Comparison of ENCODE assay signal across 8 cellular contexts in the genomic region with DNA sequence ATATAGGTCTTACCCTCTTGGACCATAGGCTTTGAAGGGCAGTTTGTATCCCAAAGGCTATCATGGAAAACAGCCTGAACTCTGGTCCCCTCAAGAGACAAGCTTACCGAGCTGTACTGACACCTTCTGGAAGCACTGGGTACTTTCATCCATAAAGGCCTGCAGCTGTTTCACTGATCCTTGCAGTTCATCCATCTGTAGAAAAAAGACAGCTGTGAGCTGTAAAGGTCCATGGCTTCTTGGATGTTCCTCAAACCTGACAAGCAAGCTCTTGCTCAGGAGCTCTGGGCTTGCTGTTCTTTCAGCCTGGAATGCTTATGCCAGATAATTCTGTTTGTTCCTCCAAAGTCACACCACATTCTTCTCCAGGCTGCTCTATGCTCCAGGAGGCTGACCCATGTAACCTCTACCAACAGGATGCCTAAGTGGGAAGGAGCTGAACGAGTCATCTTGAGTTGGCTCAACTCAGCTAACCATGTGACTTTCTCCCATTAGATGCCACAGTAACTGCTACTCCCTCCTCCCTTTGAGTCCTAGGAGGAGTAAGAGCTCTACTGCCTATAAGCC. TPM values are rescaled to one million over a fixed set of nuclear protein-coding genes. Genes with fewer than 3 reads are reported as not detected.
A peak's percentile ranks its signal among the peaks of the same experiment; 100 is the strongest.
DNase-seq lines count a peak whose midpoint lies in the region; ATAC-seq and TF ChIP-seq lines count a peak whose summit lies in the region.

No MANE protein-coding gene starts in this region.

- no peaks in the 10 kb centered on the region for H3K9me3 ChIP-seq in SJCRH30 (replicated peaks)
- H3K9me3 ChIP-seq in ascending aorta: no peaks in the 10 kb centered on the region
- H3K9me3 ChIP-seq in right cardiac atrium (ENCODE audit: control insufficient read depth, low read length): no peaks in the 10 kb centered on the region

- intact Hi-C loops in ascending aorta (cut with DNase I): loop anchor here (1.0 kb wide), 2 partner anchors 88 to 198 kb away; no protein-coding TSS in a partner anchor
- intact Hi-C loops in right cardiac atrium (cut with DNase I): loop anchor here in 1 of 4 donors (5.0 kb wide), 1 partner anchor 37 kb away; no protein-coding TSS in a partner anchor

- WGBS in right cardiac atrium: 3% methylated on average over 2 of the region's 2 CpGs

- H3K27me3 ChIP-seq in SJCRH30: no peaks in the 10 kb centered on the region
- no peaks in the 10 kb centered on the region for H3K27me3 ChIP-seq in ascending aorta
- no peaks in the 10 kb centered on the region for H3K27me3 ChIP-seq in right cardiac atrium (ENCODE audit: control insufficient read depth, insufficient read depth)

- H3K36me3 ChIP-seq in SJCRH30 (peaks cover 63% of the 10 kb centered on the region), ascending aorta (peaks cover 6 to 12% of the 10 kb centered on the region in 2 donors)

- peak; percentile 81 to 87 (median 84) for TF ChIP-seq CTCF in ascending aorta (IDR thresholded peaks at IDR 0.05)

- H3K27ac ChIP-seq in SJCRH30 (peak overlapping the region; percentile 16; the same call in 1 of the 2 replicates), ascending aorta (no peak overlapping the region), right cardiac atrium (ENCODE audit: low read length) (no peak overlapping the region)

- peak; percentile 87 for DNase-seq in ELR (ENCODE audit: low read depth)
- DNase-seq in LoVo (ENCODE audit: low spot score): peak; percentile 31
- peak; percentile 88 to 97 for DNase-seq in SJCRH30
- peak in 1 of 2 donors; percentile 67 for DNase-seq in ascending aorta (ENCODE audit: low spot score in 2 of 2)
- DNase-seq in right cardiac atrium: no peak
- peak; percentile 81 for DNase-seq in renal cortical epithelial cell (ENCODE audit: low read depth)
- DNase-seq in GM19238 (ENCODE audit: insufficient read length, low spot score): no peak

- ATAC-seq in right cardiac atrium (peak; percentile 87 to 90), GM21367 (IDR thresholded peaks at IDR 0.05; ENCODE audit: unreplicated experiment) (no peak)

- H3K4me3 ChIP-seq in SJCRH30 (no peak overlapping the region), ascending aorta (no peak overlapping the region), right cardiac atrium (ENCODE audit: low read length) (no peak overlapping the region)

- peaks cover 9% of the 10 kb centered on the region for H3K4me1 ChIP-seq in SJCRH30
- H3K4me1 ChIP-seq in ascending aorta: no peaks in the 10 kb centered on the region
- no peaks in the 10 kb centered on the region for H3K4me1 ChIP-seq in right cardiac atrium (ENCODE audit: control insufficient read depth, insufficient read depth, low read length)

RNA-seq across cellular contexts. Expression of gene NDRG3, which starts 8.8 kb away (rescaled TPM):
- total RNA-seq in SJCRH30 (2014; rRNA removed; shearing (Covaris generic)): 46.6 and 46.7 TPM in 2 replicates
- 36.9 TPM for total RNA-seq in ascending aorta
- total RNA-seq in right cardiac atrium: 10 to 100 TPM; 28.0 to 40.7 (median 34.7) TPM
- polyA plus RNA-seq in right cardiac atrium: 25.5 TPM
- total RNA-seq in renal cortical epithelial cell: 28.3 and 34.5 TPM in 2 replicates

RNA-seq across cellular contexts. Expression of gene DSN1, which starts 18.8 kb away (rescaled TPM):
- total RNA-seq in SJCRH30 (2014; rRNA removed; shearing (Covaris generic)): 66.6 and 75.3 TPM in 2 replicates
- total RNA-seq in ascending aorta (26.9 TPM), right cardiac atrium (1 to 10 TPM; 4.9 to 7.5 (median 5.7) TPM), renal cortical epithelial cell (8.1 and 19.1 TPM in 2 replicates)
- polyA plus RNA-seq in right cardiac atrium: 5.0 TPM

Comparison
In these comparisons a context has a peak if more than half of its experiments do, and no peak if none do; other contexts are left out.
1. DNase-seq: peak in ELR (single experiment), LoVo (single experiment), SJCRH30 (2 of 2) and renal cortical epithelial cell (single experiment); none in right cardiac atrium (0 of 3) and GM19238 (single experiment).